Comparison of ENCODE assay signal across 1 cellular context in the genomic region with DNA sequence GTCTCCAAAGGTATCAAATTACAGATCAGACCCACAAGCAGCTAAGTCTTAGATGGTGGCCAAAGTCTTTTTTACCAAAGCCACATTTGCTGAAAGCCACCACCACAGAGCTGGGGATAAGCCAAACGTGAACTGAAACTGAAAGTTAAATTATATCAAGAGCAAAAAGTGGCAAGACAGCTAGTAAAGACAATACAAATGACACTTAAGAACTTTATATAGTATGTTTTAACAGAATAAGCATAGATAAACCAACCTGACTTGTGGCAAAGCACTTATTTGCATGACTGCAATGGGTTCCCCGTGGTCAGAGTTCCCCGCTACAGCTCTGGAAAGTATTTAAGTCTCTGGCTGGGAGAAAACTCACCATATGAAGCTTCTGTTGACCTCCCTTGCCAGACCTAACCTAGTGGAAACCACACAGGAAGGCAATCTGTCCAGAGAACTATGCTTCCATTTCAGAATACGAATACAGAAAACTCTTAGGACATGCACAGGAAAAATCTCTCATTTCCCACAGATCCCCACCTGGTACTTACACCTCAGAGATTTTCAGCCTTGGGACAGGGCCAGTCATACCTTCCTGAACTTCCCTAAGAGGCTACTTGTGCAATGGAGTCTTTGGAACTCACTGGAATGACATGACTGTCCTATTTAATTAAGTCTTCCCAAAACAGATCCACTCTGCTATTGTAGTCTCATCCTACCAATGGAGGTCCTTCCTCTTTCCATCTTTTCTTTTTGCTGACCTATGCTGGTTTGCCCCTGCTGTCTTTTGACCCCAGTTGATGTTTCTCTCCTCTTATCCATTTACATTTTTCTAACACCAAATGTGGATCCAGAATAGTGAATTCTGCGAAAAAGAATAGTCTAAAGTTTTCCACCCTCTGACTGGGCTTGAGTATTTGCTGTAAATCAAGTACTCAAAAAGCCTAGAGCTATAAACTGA.
TF ChIP-seq lines count a peak whose summit lies in the region.

No MANE protein-coding gene starts in this region.

TF ChIP-seq in WTC11, 78 proteins besides CTCF, POLR2A, EP300 and RAD21 (continued from another document):
- TF ChIP-seq, protein P1, sequence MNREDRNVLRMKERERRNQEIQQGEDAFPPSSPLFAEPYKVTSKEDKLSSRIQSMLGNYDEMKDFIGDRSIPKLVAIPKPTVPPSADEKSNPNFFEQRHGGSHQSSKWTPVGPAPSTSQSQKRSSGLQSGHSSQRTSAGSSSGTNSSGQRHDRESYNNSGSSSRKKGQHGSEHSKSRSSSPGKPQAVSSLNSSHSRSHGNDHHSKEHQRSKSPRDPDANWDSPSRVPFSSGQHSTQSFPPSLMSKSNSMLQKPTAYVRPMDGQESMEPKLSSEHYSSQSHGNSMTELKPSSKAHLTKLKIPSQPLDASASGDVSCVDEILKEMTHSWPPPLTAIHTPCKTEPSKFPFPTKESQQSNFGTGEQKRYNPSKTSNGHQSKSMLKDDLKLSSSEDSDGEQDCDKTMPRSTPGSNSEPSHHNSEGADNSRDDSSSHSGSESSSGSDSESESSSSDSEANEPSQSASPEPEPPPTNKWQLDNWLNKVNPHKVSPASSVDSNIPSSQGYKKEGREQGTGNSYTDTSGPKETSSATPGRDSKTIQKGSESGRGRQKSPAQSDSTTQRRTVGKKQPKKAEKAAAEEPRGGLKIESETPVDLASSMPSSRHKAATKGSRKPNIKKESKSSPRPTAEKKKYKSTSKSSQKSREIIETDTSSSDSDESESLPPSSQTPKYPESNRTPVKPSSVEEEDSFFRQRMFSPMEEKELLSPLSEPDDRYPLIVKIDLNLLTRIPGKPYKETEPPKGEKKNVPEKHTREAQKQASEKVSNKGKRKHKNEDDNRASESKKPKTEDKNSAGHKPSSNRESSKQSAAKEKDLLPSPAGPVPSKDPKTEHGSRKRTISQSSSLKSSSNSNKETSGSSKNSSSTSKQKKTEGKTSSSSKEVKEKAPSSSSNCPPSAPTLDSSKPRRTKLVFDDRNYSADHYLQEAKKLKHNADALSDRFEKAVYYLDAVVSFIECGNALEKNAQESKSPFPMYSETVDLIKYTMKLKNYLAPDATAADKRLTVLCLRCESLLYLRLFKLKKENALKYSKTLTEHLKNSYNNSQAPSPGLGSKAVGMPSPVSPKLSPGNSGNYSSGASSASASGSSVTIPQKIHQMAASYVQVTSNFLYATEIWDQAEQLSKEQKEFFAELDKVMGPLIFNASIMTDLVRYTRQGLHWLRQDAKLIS (CRISPR knock-in tag; IDR thresholded peaks at IDR 0.05; ENCODE audit: borderline replicate concordance), result no peak
- TF ChIP-seq FOXP1 (CRISPR knock-in tag; IDR thresholded peaks at IDR 0.05; ENCODE audit: borderline replicate concordance) (no peak), ZBTB21 (CRISPR knock-in tag; IDR thresholded peaks at IDR 0.05; ENCODE audit: borderline replicate concordance) (no peak), ZNF423 (CRISPR knock-in tag; IDR thresholded peaks at IDR 0.05) (no peak), GABPB1 (CRISPR knock-in tag; IDR thresholded peaks at IDR 0.05) (no peak), ZNF317 (CRISPR knock-in tag; IDR thresholded peaks at IDR 0.05; ENCODE audit: borderline replicate concordance, low read depth) (no peak)
- TF ChIP-seq, protein P2, sequence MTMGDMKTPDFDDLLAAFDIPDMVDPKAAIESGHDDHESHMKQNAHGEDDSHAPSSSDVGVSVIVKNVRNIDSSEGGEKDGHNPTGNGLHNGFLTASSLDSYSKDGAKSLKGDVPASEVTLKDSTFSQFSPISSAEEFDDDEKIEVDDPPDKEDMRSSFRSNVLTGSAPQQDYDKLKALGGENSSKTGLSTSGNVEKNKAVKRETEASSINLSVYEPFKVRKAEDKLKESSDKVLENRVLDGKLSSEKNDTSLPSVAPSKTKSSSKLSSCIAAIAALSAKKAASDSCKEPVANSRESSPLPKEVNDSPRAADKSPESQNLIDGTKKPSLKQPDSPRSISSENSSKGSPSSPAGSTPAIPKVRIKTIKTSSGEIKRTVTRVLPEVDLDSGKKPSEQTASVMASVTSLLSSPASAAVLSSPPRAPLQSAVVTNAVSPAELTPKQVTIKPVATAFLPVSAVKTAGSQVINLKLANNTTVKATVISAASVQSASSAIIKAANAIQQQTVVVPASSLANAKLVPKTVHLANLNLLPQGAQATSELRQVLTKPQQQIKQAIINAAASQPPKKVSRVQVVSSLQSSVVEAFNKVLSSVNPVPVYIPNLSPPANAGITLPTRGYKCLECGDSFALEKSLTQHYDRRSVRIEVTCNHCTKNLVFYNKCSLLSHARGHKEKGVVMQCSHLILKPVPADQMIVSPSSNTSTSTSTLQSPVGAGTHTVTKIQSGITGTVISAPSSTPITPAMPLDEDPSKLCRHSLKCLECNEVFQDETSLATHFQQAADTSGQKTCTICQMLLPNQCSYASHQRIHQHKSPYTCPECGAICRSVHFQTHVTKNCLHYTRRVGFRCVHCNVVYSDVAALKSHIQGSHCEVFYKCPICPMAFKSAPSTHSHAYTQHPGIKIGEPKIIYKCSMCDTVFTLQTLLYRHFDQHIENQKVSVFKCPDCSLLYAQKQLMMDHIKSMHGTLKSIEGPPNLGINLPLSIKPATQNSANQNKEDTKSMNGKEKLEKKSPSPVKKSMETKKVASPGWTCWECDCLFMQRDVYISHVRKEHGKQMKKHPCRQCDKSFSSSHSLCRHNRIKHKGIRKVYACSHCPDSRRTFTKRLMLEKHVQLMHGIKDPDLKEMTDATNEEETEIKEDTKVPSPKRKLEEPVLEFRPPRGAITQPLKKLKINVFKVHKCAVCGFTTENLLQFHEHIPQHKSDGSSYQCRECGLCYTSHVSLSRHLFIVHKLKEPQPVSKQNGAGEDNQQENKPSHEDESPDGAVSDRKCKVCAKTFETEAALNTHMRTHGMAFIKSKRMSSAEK (CRISPR knock-in tag; IDR thresholded peaks at IDR 0.05; ENCODE audit: borderline replicate concordance), result no peak
